ENCODE assay signal across 1 cellular context in genomic region chr1:167219646-167220536, GRCh38.
A peak's percentile ranks its signal among the peaks of the same experiment; 100 is the strongest.
TF ChIP-seq lines count a peak whose summit lies in the region.

No MANE protein-coding gene starts in this region.

TF ChIP-seq in HepG2, 621 proteins besides CTCF, POLR2A, EP300 and RAD21 (continued from another document and continues in another):
- TF ChIP-seq FOXO4 (CRISPR knock-in tag; conservative IDR thresholded peaks at IDR 0.05) (no peak), FOXP4 (CRISPR knock-in tag; IDR thresholded peaks at IDR 0.05) (0 out of 2 replicates have a peak, but pooled peaks have one; percentile 9), HDAC6 (IDR thresholded peaks at IDR 0.05; ENCODE audit: low read depth, low read length) (no peak), SRY (CRISPR knock-in tag; IDR thresholded peaks at IDR 0.05) (peak; percentile 57; the same call in 1 of the 2 replicates), ZFP82 (CRISPR knock-in tag; IDR thresholded peaks at IDR 0.05; ENCODE audit: borderline replicate concordance) (no peak), FOSL1 (CRISPR knock-in tag; IDR thresholded peaks at IDR 0.05; ENCODE audit: borderline replicate concordance) (no peak), NFRKB (IDR thresholded peaks at IDR 0.05) (no peak), ZNF263 (CRISPR knock-in tag; IDR thresholded peaks at IDR 0.05) (peak; percentile 44; the same call in 1 of the 2 replicates), SATB2 (CRISPR knock-in tag; IDR thresholded peaks at IDR 0.05) (0 out of 2 replicates have a peak, but pooled peaks have one; percentile 34), MAFF (IDR thresholded peaks at IDR 0.05; ENCODE audit: low read depth, low read length) (no peak), EZH2 (conservative IDR thresholded peaks at IDR 0.05; ENCODE audit: low read depth, low read length) (no peak), ZNF513 (CRISPR knock-in tag; conservative IDR thresholded peaks at IDR 0.05) (no peak), ZNF33B (CRISPR knock-in tag; IDR thresholded peaks at IDR 0.05) (no peak; the same call in 1 of the 2 replicates), RNF219 (CRISPR knock-in tag; IDR thresholded peaks at IDR 0.05) (no peak), ZNF274 (CRISPR knock-in tag; IDR thresholded peaks at IDR 0.05) (no peak; the same call in 1 of the 2 replicates), MEIS2 (CRISPR knock-in tag; IDR thresholded peaks at IDR 0.05) (peak; percentile 6; the same call in 1 of the 2 replicates), ZSCAN5A (CRISPR knock-in tag; IDR thresholded peaks at IDR 0.05; ENCODE audit: borderline replicate concordance) (peak; percentile 80; the same call in 1 of the 2 replicates), FOXP1 (IDR thresholded peaks at IDR 0.05) (no peak), FOXP1 (CRISPR knock-in tag; IDR thresholded peaks at IDR 0.05) (no peak), ZFP36L2 (CRISPR knock-in tag; IDR thresholded peaks at IDR 0.05) (no peak), KDM5A (IDR thresholded peaks at IDR 0.05; ENCODE audit: borderline replicate concordance, low read length) (no peak; the same call in 1 of the 2 replicates), EED (CRISPR knock-in tag; IDR thresholded peaks at IDR 0.05) (no peak), ATRX (CRISPR knock-in tag; IDR thresholded peaks at IDR 0.05; ENCODE audit: borderline replicate concordance) (no peak), ZXDC (CRISPR knock-in tag; IDR thresholded peaks at IDR 0.05) (peak; percentile 65; the same call in 1 of the 2 replicates), ZNF775 (CRISPR knock-in tag; IDR thresholded peaks at IDR 0.05; ENCODE audit: borderline replicate concordance) (no peak), DMAP1 (CRISPR knock-in tag; IDR thresholded peaks at IDR 0.05) (peak; percentile 87), NR0B2 (CRISPR knock-in tag; IDR thresholded peaks at IDR 0.05) (peak; percentile 74)
- TF ChIP-seq, protein P1, sequence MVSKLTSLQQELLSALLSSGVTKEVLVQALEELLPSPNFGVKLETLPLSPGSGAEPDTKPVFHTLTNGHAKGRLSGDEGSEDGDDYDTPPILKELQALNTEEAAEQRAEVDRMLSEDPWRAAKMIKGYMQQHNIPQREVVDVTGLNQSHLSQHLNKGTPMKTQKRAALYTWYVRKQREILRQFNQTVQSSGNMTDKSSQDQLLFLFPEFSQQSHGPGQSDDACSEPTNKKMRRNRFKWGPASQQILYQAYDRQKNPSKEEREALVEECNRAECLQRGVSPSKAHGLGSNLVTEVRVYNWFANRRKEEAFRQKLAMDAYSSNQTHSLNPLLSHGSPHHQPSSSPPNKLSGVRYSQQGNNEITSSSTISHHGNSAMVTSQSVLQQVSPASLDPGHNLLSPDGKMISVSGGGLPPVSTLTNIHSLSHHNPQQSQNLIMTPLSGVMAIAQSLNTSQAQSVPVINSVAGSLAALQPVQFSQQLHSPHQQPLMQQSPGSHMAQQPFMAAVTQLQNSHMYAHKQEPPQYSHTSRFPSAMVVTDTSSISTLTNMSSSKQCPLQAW (CRISPR knock-in tag; IDR thresholded peaks at IDR 0.05) = peak; percentile 65; the same call in 1 of the 2 replicates
- TF ChIP-seq, protein P2, sequence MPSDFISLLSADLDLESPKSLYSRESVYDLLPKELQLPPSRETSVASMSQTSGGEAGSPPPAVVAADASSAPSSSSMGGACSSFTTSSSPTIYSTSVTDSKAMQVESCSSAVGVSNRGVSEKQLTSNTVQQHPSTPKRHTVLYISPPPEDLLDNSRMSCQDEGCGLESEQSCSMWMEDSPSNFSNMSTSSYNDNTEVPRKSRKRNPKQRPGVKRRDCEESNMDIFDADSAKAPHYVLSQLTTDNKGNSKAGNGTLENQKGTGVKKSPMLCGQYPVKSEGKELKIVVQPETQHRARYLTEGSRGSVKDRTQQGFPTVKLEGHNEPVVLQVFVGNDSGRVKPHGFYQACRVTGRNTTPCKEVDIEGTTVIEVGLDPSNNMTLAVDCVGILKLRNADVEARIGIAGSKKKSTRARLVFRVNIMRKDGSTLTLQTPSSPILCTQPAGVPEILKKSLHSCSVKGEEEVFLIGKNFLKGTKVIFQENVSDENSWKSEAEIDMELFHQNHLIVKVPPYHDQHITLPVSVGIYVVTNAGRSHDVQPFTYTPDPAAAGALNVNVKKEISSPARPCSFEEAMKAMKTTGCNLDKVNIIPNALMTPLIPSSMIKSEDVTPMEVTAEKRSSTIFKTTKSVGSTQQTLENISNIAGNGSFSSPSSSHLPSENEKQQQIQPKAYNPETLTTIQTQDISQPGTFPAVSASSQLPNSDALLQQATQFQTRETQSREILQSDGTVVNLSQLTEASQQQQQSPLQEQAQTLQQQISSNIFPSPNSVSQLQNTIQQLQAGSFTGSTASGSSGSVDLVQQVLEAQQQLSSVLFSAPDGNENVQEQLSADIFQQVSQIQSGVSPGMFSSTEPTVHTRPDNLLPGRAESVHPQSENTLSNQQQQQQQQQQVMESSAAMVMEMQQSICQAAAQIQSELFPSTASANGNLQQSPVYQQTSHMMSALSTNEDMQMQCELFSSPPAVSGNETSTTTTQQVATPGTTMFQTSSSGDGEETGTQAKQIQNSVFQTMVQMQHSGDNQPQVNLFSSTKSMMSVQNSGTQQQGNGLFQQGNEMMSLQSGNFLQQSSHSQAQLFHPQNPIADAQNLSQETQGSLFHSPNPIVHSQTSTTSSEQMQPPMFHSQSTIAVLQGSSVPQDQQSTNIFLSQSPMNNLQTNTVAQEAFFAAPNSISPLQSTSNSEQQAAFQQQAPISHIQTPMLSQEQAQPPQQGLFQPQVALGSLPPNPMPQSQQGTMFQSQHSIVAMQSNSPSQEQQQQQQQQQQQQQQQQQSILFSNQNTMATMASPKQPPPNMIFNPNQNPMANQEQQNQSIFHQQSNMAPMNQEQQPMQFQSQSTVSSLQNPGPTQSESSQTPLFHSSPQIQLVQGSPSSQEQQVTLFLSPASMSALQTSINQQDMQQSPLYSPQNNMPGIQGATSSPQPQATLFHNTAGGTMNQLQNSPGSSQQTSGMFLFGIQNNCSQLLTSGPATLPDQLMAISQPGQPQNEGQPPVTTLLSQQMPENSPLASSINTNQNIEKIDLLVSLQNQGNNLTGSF (CRISPR knock-in tag; IDR thresholded peaks at IDR 0.05) = no peak; the same call in 1 of the 2 replicates
- TF ChIP-seq, protein P3, sequence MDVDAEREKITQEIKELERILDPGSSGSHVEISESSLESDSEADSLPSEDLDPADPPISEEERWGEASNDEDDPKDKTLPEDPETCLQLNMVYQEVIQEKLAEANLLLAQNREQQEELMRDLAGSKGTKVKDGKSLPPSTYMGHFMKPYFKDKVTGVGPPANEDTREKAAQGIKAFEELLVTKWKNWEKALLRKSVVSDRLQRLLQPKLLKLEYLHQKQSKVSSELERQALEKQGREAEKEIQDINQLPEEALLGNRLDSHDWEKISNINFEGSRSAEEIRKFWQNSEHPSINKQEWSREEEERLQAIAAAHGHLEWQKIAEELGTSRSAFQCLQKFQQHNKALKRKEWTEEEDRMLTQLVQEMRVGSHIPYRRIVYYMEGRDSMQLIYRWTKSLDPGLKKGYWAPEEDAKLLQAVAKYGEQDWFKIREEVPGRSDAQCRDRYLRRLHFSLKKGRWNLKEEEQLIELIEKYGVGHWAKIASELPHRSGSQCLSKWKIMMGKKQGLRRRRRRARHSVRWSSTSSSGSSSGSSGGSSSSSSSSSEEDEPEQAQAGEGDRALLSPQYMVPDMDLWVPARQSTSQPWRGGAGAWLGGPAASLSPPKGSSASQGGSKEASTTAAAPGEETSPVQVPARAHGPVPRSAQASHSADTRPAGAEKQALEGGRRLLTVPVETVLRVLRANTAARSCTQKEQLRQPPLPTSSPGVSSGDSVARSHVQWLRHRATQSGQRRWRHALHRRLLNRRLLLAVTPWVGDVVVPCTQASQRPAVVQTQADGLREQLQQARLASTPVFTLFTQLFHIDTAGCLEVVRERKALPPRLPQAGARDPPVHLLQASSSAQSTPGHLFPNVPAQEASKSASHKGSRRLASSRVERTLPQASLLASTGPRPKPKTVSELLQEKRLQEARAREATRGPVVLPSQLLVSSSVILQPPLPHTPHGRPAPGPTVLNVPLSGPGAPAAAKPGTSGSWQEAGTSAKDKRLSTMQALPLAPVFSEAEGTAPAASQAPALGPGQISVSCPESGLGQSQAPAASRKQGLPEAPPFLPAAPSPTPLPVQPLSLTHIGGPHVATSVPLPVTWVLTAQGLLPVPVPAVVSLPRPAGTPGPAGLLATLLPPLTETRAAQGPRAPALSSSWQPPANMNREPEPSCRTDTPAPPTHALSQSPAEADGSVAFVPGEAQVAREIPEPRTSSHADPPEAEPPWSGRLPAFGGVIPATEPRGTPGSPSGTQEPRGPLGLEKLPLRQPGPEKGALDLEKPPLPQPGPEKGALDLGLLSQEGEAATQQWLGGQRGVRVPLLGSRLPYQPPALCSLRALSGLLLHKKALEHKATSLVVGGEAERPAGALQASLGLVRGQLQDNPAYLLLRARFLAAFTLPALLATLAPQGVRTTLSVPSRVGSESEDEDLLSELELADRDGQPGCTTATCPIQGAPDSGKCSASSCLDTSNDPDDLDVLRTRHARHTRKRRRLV (CRISPR knock-in tag; IDR thresholded peaks at IDR 0.05) = no peak; the same call in 1 of the 2 replicates
